ENCODE assay signal across 25 cellular contexts in genomic region chr14:50026396-50026795, GRCh38.
"Had no signal": no experiment of that assay in that cellular context is flagged by ENCODE, and none has a peak within 500 bp of the region (broad histone marks: within the 10 kb centered on the region; RNA-seq: fewer than 3 reads in every experiment).

No MANE protein-coding gene starts in this region.

- H3K36me3 Mint-ChIP-seq: neural progenitor cell had no signal

- ATAC-seq: heart right ventricle; naive thymus-derived CD8-positive, alpha-beta T cell; psoas muscle; right lobe of liver; stimulated activated naive B cell treated with anti-CD40 and anti-IgM and Interleukin-4, amounts not matched to agents 10 μg/mL and 1 μg/mL and 100 μg/mL, for 72 hours; stimulated activated naive CD8-positive, alpha-beta T cell treated with anti-CD3 and anti-CD28 coated beads, Interleukin-15, Interleukin-2, amounts not matched to agents 100 U/mL and 50 U/mL, for 24 hours; upper lobe of right lung had no signal

- H3K79me2 ChIP-seq: hepatocyte, parathyroid adenoma had no signal

- H3K27me3 ChIP-seq: heart right ventricle, hepatocyte, neural progenitor cell, neutrophil, right lobe of liver, stomach, testis, thyroid gland, transverse colon, upper lobe of right lung, uterus had no signal

- H3K4me3 Mint-ChIP-seq: memory B cell; nephron progenitor cell; stimulated activated naive B cell treated with anti-CD40 and anti-IgM and Interleukin-4, amounts not matched to agents 10 μg/mL and 1 μg/mL and 100 μg/mL, for 72 hours had no signal

- H3K9me3 ChIP-seq: neutrophil, right lobe of liver, testis, thyroid gland, transverse colon, upper lobe of right lung, uterus had no signal

- H3K4me1 ChIP-seq: left ventricle myocardium inferior, psoas muscle, right lobe of liver, testis, thyroid gland, upper lobe of right lung, uterus had no signal

- H3K27me3 Mint-ChIP-seq: memory B cell; naive thymus-derived CD8-positive, alpha-beta T cell; stimulated activated naive B cell treated with anti-CD40 and anti-IgM and Interleukin-4, amounts not matched to agents 10 μg/mL and 1 μg/mL and 100 μg/mL, for 72 hours had no signal

- H3K4me1 Mint-ChIP-seq: nephron progenitor cell, neural progenitor cell had no signal

- H3K4me2 ChIP-seq: hepatocyte, neural progenitor cell, smooth muscle cell had no signal

- H2AFZ ChIP-seq: hepatocyte, neural progenitor cell, parathyroid adenoma had no signal

- DNase-seq: heart right ventricle; islet precursor cell; left ventricle myocardium inferior; naive thymus-derived CD8-positive, alpha-beta T cell; nephron progenitor cell; occipital lobe; psoas muscle; right lobe of liver; stimulated activated CD4-positive, alpha-beta T cell treated with anti-CD3 and anti-CD28 coated beads, Interleukin-2, amount 100 ng/mL, for 24 hours; stimulated activated CD4-positive, alpha-beta T cell treated with anti-CD3 and anti-CD28 coated beads, Interleukin-4, amount 100 ng/mL, for 1 hour; stimulated activated naive B cell treated with anti-CD40 and anti-IgM and Interleukin-4, amounts not matched to agents 10 μg/mL and 1 μg/mL and 100 μg/mL, for 72 hours; stimulated activated naive CD8-positive, alpha-beta T cell treated with anti-CD3 and anti-CD28 coated beads, Interleukin-15, Interleukin-2, amounts not matched to agents 100 U/mL and 50 U/mL, for 24 hours; stomach; testis; thyroid gland; transverse colon; upper lobe of right lung had no signal

- H3K27ac Mint-ChIP-seq: memory B cell; nephron progenitor cell; neural progenitor cell; stimulated activated naive B cell treated with anti-CD40 and anti-IgM and Interleukin-4, amounts not matched to agents 10 μg/mL and 1 μg/mL and 100 μg/mL, for 72 hours had no signal

- H3K27ac ChIP-seq: heart right ventricle, hepatocyte, left ventricle myocardium inferior, neural progenitor cell, neutrophil, parathyroid adenoma, psoas muscle, right lobe of liver, stomach, testis, thyroid gland, transverse colon, upper lobe of right lung, uterus had no signal

- H3K36me3 ChIP-seq: heart right ventricle, left ventricle myocardium inferior, neural progenitor cell, neutrophil, right lobe of liver, stomach, thyroid gland, transverse colon, upper lobe of right lung, uterus had no signal

- H3K9ac ChIP-seq: neural progenitor cell, parathyroid adenoma had no signal

- H3K4me3 ChIP-seq: heart right ventricle, hepatocyte, left ventricle myocardium inferior, lung, neural progenitor cell, psoas muscle, right lobe of liver, smooth muscle cell, stomach, testis, thyroid gland, transverse colon, upper lobe of right lung, uterus had no signal
